ENCODE assay signal across 11 cellular contexts in genomic region chr1:9671377-9672140, GRCh38. TPM values are rescaled to one million over a fixed set of nuclear protein-coding genes. Genes with fewer than 3 reads are reported as not detected.
A peak's percentile ranks its signal among the peaks of the same experiment; 100 is the strongest.
DNase-seq lines count a peak whose midpoint lies in the region; ATAC-seq, FAIRE-seq and TF ChIP-seq lines count a peak whose summit lies in the region.
"Had no signal": no experiment of that assay in that cellular context is flagged by ENCODE, and none has a peak within 500 bp of the region (broad histone marks: within the 10 kb centered on the region; RNA-seq: fewer than 3 reads in every experiment).

No MANE protein-coding gene starts in this region.

- H3K4me1 ChIP-seq in Panc1 (ENCODE audit: control insufficient read depth, insufficient read depth, low read length) (peaks cover 3% of the 10 kb centered on the region; the same call in 1 of the 2 replicates), kidney (ENCODE audit: control insufficient read depth in 1 of 2, insufficient read depth in 1 of 2, low read depth in 1 of 2, low read length in 2 of 2) (no peaks in the 10 kb centered on the region), suprapubic skin (no peaks in the 10 kb centered on the region)

- peaks cover 77% of the 10 kb centered on the region for H3K4me1 Mint-ChIP-seq in activated naive CD4-positive, alpha-beta T cell treated with anti-CD3 and anti-CD28 coated beads for 36 hours (ENCODE audit: low read depth)
- H3K4me1 Mint-ChIP-seq in activated naive CD4-positive, alpha-beta T cell treated with anti-CD3 and anti-CD28 coated beads, Interleukin-2, amount 10 ng/mL, durations not matched to agents 7 days and 5 days: peaks cover 54% of the 10 kb centered on the region

- H3K27me3 Mint-ChIP-seq in activated naive CD4-positive, alpha-beta T cell treated with anti-CD3 and anti-CD28 coated beads for 36 hours (ENCODE audit: low read depth): no peaks in the 10 kb centered on the region
- H3K27me3 Mint-ChIP-seq in activated naive CD4-positive, alpha-beta T cell treated with anti-CD3 and anti-CD28 coated beads, Interleukin-2, amount 10 ng/mL, durations not matched to agents 7 days and 5 days: no peaks in the 10 kb centered on the region

- H3K9me3 Mint-ChIP-seq in activated naive CD4-positive, alpha-beta T cell treated with anti-CD3 and anti-CD28 coated beads for 36 hours: no peaks in the 10 kb centered on the region
- H3K9me3 Mint-ChIP-seq in activated naive CD4-positive, alpha-beta T cell treated with anti-CD3 and anti-CD28 coated beads, Interleukin-2, amount 10 ng/mL, durations not matched to agents 7 days and 5 days: no peaks in the 10 kb centered on the region

- peak overlapping the region; percentile 24 for H3K4me3 Mint-ChIP-seq in activated naive CD4-positive, alpha-beta T cell treated with anti-CD3 and anti-CD28 coated beads for 36 hours
- H3K4me3 Mint-ChIP-seq in activated naive CD4-positive, alpha-beta T cell treated with anti-CD3 and anti-CD28 coated beads, Interleukin-2, amount 10 ng/mL, durations not matched to agents 7 days and 5 days: no peak overlapping the region

- H3K4me3 ChIP-seq in Panc1 (ENCODE audit: low read depth in 2 of 2, low read length in 2 of 2) (no peak overlapping the region), choroid plexus epithelial cell (ENCODE audit: low read depth, low read length) (no peak overlapping the region), kidney (ENCODE audit: low read length in 2 of 2) (no peak overlapping the region), suprapubic skin (no peak overlapping the region)

- no peaks in the 10 kb centered on the region for H3K9me3 ChIP-seq in Panc1 (ENCODE audit: control insufficient read depth, insufficient read depth, low read depth, low read length)
- H3K9me3 ChIP-seq in kidney (ENCODE audit: control insufficient read depth in 1 of 2, low read length in 2 of 2): no peaks in the 10 kb centered on the region
- no peaks in the 10 kb centered on the region for H3K9me3 ChIP-seq in suprapubic skin

- in situ Hi-C loops in Panc1 (cut with HindIII; ENCODE audit: low pct_unique_long_range_greater_than_20kb, low sequenced_read_pairs): no loop called here

- no peak for TF ChIP-seq POLR2A in suprapubic skin (IDR thresholded peaks at IDR 0.05)

- TF ChIP-seq CTCF in Panc1 (IDR thresholded peaks at IDR 0.05) (no peak), choroid plexus epithelial cell (conservative IDR thresholded peaks at IDR 0.05; ENCODE audit: low read depth, low read length) (no peak), kidney (IDR thresholded peaks at IDR 0.05; ENCODE audit: borderline replicate concordance, extremely low read depth, insufficient read depth) (no peak), suprapubic skin (IDR thresholded peaks at IDR 0.05) (no peak)

- no TSS peak for BruUV-seq in Panc1 (replicated peaks; lab: Mats Ljungman, UMichigan)

- ATAC-seq in Panc1: peak; percentile 68
- peak; percentile 63 for ATAC-seq in stimulated activated naive CD8-positive, alpha-beta T cell treated with anti-CD3 and anti-CD28 coated beads, Interleukin-15, Interleukin-2, amounts not matched to agents 100 U/mL and 50 U/mL, for 24 hours
- ATAC-seq in HG02759 (IDR thresholded peaks at IDR 0.05; ENCODE audit: unreplicated experiment): no peak

- H3K36me3 Mint-ChIP-seq in activated naive CD4-positive, alpha-beta T cell treated with anti-CD3 and anti-CD28 coated beads for 36 hours (ENCODE audit: low read depth): peaks cover 35% of the 10 kb centered on the region
- peaks cover 57% of the 10 kb centered on the region for H3K36me3 Mint-ChIP-seq in activated naive CD4-positive, alpha-beta T cell treated with anti-CD3 and anti-CD28 coated beads, Interleukin-2, amount 10 ng/mL, durations not matched to agents 7 days and 5 days

- H3K9ac ChIP-seq in kidney (ENCODE audit: low read length in 2 of 2): no peak overlapping the region

- intact Hi-C loops in activated naive CD4-positive, alpha-beta T cell treated with anti-CD3 and anti-CD28 coated beads for 36 hours (cut with micrococcal nuclease): loop anchor here (1.0 to 2.0 kb wide), 2 partner anchors 15 to 42 kb away; no protein-coding TSS in a partner anchor
- intact Hi-C loops in Panc1 (cut with micrococcal nuclease; ENCODE audit: unreplicated experiment) (no loop called here), kidney (cut with DNase I) (no loop called here)

- no peaks in the 10 kb centered on the region for H3K27me3 ChIP-seq in Panc1 (ENCODE audit: control insufficient read depth, insufficient read depth, low read length)
- H3K27me3 ChIP-seq in suprapubic skin: peaks cover 9% of the 10 kb centered on the region

- FAIRE-seq in kidney (lab: Jason Lieb, UNC): no peak

- peak; percentile 59 for DNase-seq in activated naive CD4-positive, alpha-beta T cell treated with anti-CD3 and anti-CD28 coated beads for 36 hours
- DNase-seq in activated naive CD4-positive, alpha-beta T cell treated with anti-CD3 and anti-CD28 coated beads, Interleukin-2, amount 10 ng/mL, durations not matched to agents 7 days and 5 days: no peak
- DNase-seq in Panc1 (ENCODE audit: low read depth, low spot score) (peak; percentile 50), choroid plexus epithelial cell (ENCODE audit: low read depth) (peak; percentile 84), kidney (no peak), suprapubic skin (ENCODE audit: low spot score in 2 of 2) (no peak)
- DNase-seq in stimulated activated naive CD8-positive, alpha-beta T cell treated with anti-CD3 and anti-CD28 coated beads, Interleukin-15, Interleukin-2, amounts not matched to agents 100 U/mL and 50 U/mL, for 24 hours: no peak
- DNase-seq: anterior cingulate cortex, COR-L47, substantia nigra had no signal

- no peak for TF ChIP-seq EP300 in suprapubic skin (IDR thresholded peaks at IDR 0.05)

- H3K36me3 ChIP-seq in Panc1 (ENCODE audit: control insufficient read depth, insufficient read depth, low read length) (no peaks in the 10 kb centered on the region), kidney (ENCODE audit: control insufficient read depth in 1 of 2, insufficient read depth in 2 of 2, low read length in 2 of 2) (no peaks in the 10 kb centered on the region), suprapubic skin (no peaks in the 10 kb centered on the region)

- CTCF ChIA-PET in activated naive CD4-positive, alpha-beta T cell treated with anti-CD3 and anti-CD28 coated beads for 36 hours (lab: Charles Lee): interaction anchor here (0.9 to 2.8 kb wide), 7 partner anchors 12 to 50 kb away, joined by 3 to 10 read pairs (median 4); no protein-coding TSS in a partner anchor
- CTCF ChIA-PET in activated naive CD4-positive, alpha-beta T cell treated with anti-CD3 and anti-CD28 coated beads, Interleukin-2, amount 10 ng/mL, durations not matched to agents 7 days and 5 days (lab: Charles Lee): interaction anchor here (0.6 to 1.6 kb wide), 3 partner anchors 10 to 233 kb away, joined by 4 to 5 read pairs (median 4); no protein-coding TSS in a partner anchor
- CTCF ChIA-PET in Panc1 (lab: Charles Lee): interaction anchor here (0.6 kb wide), 2 partner anchors 45 to 220 kb away, joined by 5 to 7 read pairs; no protein-coding TSS in a partner anchor

- H3K27ac ChIP-seq in Panc1 (ENCODE audit: low read length) (no peak overlapping the region), kidney (ENCODE audit: low read depth in 2 of 2, low read length in 2 of 2) (no peak overlapping the region), suprapubic skin (no peak overlapping the region)

- 90% methylated on average over 7 of the region's 8 CpGs for WGBS in suprapubic skin

- H3K27ac Mint-ChIP-seq in activated naive CD4-positive, alpha-beta T cell treated with anti-CD3 and anti-CD28 coated beads for 36 hours: peak overlapping the region; percentile 86
- H3K27ac Mint-ChIP-seq in activated naive CD4-positive, alpha-beta T cell treated with anti-CD3 and anti-CD28 coated beads, Interleukin-2, amount 10 ng/mL, durations not matched to agents 7 days and 5 days: no peak overlapping the region

- POLR2A ChIA-PET in Panc1 (lab: Charles Lee): interaction anchor here (0.6 kb wide), 2 partner anchors 13 to 160 kb away, joined by 3 to 5 read pairs; no protein-coding TSS in a partner anchor

RNA-seq across cellular contexts. Expression of gene PIK3CD, which starts 20.0 kb away (rescaled TPM):
- total RNA-seq in activated naive CD4-positive, alpha-beta T cell treated with anti-CD3 and anti-CD28 coated beads for 36 hours: 100 to 1,000 TPM in 1 of 2 experiments, 10 to 100 TPM in 1; 96.6 to 101 TPM
- total RNA-seq in Panc1 (2021; ENCODE audit: unreplicated experiment): 12.5 TPM
- polyA plus RNA-seq in Panc1 (2012; ENCODE audit: insufficient read length): 12.0 TPM
- total RNA-seq in kidney: 19.7 TPM
- polyA plus RNA-seq in kidney (ENCODE audit: insufficient read depth, low read depth, low replicate concordance): 5.3 TPM
- total RNA-seq in suprapubic skin: 1 to 10 TPM; 4.0 to 8.6 (median 6.4) TPM

Comparison
In these comparisons a context has a peak if more than half of its experiments do, and no peak if none do; other contexts are left out.
1. DNase-seq: peak in activated naive CD4-positive, alpha-beta T cell treated with anti-CD3 and anti-CD28 coated beads for 36 hours (single experiment), Panc1 (single experiment) and choroid plexus epithelial cell (single experiment); none in activated naive CD4-positive, alpha-beta T cell treated with anti-CD3 and anti-CD28 coated beads, Interleukin-2, amount 10 ng/mL, durations not matched to agents 7 days and 5 days (single experiment), stimulated activated naive CD8-positive, alpha-beta T cell treated with anti-CD3 and anti-CD28 coated beads, Interleukin-15, Interleukin-2, amounts not matched to agents 100 U/mL and 50 U/mL, for 24 hours (single experiment), kidney (single experiment) and suprapubic skin (0 of 2).